In genomic region chr2:216619411-216620393, GRCh38 we compare ENCODE assay signal across 10 cellular contexts. TPM values are rescaled to one million over a fixed set of nuclear protein-coding genes. Genes with fewer than 3 reads are reported as not detected.
A peak's percentile ranks its signal among the peaks of the same experiment; 100 is the strongest.
DNase-seq lines count a peak whose midpoint lies in the region; ATAC-seq, FAIRE-seq and TF ChIP-seq lines count a peak whose summit lies in the region.
"Had no signal": no experiment of that assay in that cellular context is flagged by ENCODE, and none has a peak within 500 bp of the region (broad histone marks: within the 10 kb centered on the region; RNA-seq: fewer than 3 reads in every experiment).

No MANE protein-coding gene starts in this region.

- H3K27me3 Mint-ChIP-seq in activated CD4-positive, alpha-beta T cell treated with anti-CD3 and anti-CD28 coated beads, Interleukin-2, amount 10 ng/mL, durations not matched to agents 24 days and 14 days: peaks cover 9% of the 10 kb centered on the region
- no peaks in the 10 kb centered on the region for H3K27me3 Mint-ChIP-seq in chondrocyte (ENCODE audit: low read depth)

- ATAC-seq in body of pancreas: no peak
- ATAC-seq in Right ventricle myocardium superior (ENCODE audit: poor library complexity): no peak
- ATAC-seq: HCT116 had no signal

- H3K36me3 Mint-ChIP-seq in activated CD4-positive, alpha-beta T cell treated with anti-CD3 and anti-CD28 coated beads, Interleukin-2, amount 10 ng/mL, durations not matched to agents 24 days and 14 days (ENCODE audit: low read depth): no peaks in the 10 kb centered on the region
- no peaks in the 10 kb centered on the region for H3K36me3 Mint-ChIP-seq in chondrocyte (ENCODE audit: low read depth)

- H3K27ac ChIP-seq in body of pancreas (peak overlapping the region in 2 of 4 donors; percentile 7 to 36), small intestine (ENCODE audit: low read depth in 1 of 2, low read length in 1 of 2) (no peak overlapping the region)

- intact Hi-C loops in activated CD4-positive, alpha-beta T cell treated with anti-CD3 and anti-CD28 coated beads, Interleukin-2, amount 10 ng/mL, durations not matched to agents 24 days and 14 days (cut with micrococcal nuclease): no loop called here
- intact Hi-C loops in body of pancreas (cut with DNase I) (no loop called here), Right ventricle myocardium superior (cut with DNase I) (no loop called here)

- no peak for TF ChIP-seq POLR2A in body of pancreas (IDR thresholded peaks at IDR 0.05)

- no peaks in the 10 kb centered on the region for H3K27me3 ChIP-seq in body of pancreas
- H3K27me3 ChIP-seq in small intestine (ENCODE audit: control insufficient read depth in 2 of 2, insufficient read depth in 2 of 2, low read length in 2 of 2): no peaks in the 10 kb centered on the region

- 56 to 67% methylated on average over 12 of the region's 12 CpGs for WGBS in body of pancreas, 2 donors
- WGBS in small intestine, 3 donors: 56 to 61% (median 57%) methylated on average over 12 of the region's 12 CpGs

- no peak for FAIRE-seq in small intestine (lab: Jason Lieb, UNC)
- FAIRE-seq: endothelial cell of umbilical vein had no signal

- no peaks in the 10 kb centered on the region for H3K36me3 ChIP-seq in body of pancreas (replicated peaks in 1 of 2; ENCODE audit: insufficient read depth in 1 of 2, low read depth in 2 of 2)
- no peaks in the 10 kb centered on the region for H3K36me3 ChIP-seq in small intestine (ENCODE audit: control insufficient read depth in 2 of 2, insufficient read depth in 2 of 2, low read length in 2 of 2)

- H3K4me1 Mint-ChIP-seq in activated CD4-positive, alpha-beta T cell treated with anti-CD3 and anti-CD28 coated beads, Interleukin-2, amount 10 ng/mL, durations not matched to agents 24 days and 14 days: peaks cover 15% of the 10 kb centered on the region
- peaks cover 27% of the 10 kb centered on the region for H3K4me1 Mint-ChIP-seq in chondrocyte (ENCODE audit: low read depth)

- H3K4me3 ChIP-seq in skeletal muscle cell (ENCODE audit: low read depth, low read length): no peak overlapping the region
- no peak overlapping the region for H3K4me3 ChIP-seq in body of pancreas
- H3K4me3 ChIP-seq in small intestine (ENCODE audit: low read depth in 1 of 2, low read length in 2 of 2): no peak overlapping the region

- peak overlapping the region; percentile 36 for H3K4me3 Mint-ChIP-seq in activated CD4-positive, alpha-beta T cell treated with anti-CD3 and anti-CD28 coated beads, Interleukin-2, amount 10 ng/mL, durations not matched to agents 24 days and 14 days
- H3K4me3 Mint-ChIP-seq in chondrocyte (ENCODE audit: unreplicated experiment): no peak overlapping the region

- H3K27ac Mint-ChIP-seq in activated CD4-positive, alpha-beta T cell treated with anti-CD3 and anti-CD28 coated beads, Interleukin-2, amount 10 ng/mL, durations not matched to agents 24 days and 14 days: peak overlapping the region; percentile 86
- peak overlapping the region; percentile 95 for H3K27ac Mint-ChIP-seq in chondrocyte (ENCODE audit: unreplicated experiment)

- peak; percentile 65 for DNase-seq in activated CD4-positive, alpha-beta T cell treated with anti-CD3 and anti-CD28 coated beads, Interleukin-2, amount 10 ng/mL, durations not matched to agents 24 days and 14 days
- no peak for DNase-seq in activated CD4-positive, alpha-beta T cell treated with anti-CD3 and anti-CD28 coated beads for 4 hours
- DNase-seq in NCI-H748 treated with DMSO at 0.1 percent for 48 hours (lab: John Stamatoyannopoulos, UW) (peak; percentile 57), chondrocyte (ENCODE audit: low spot score) (no peak), skeletal muscle cell (ENCODE audit: low read depth) (peak; percentile 72), body of pancreas (no peak), Right ventricle myocardium superior (no peak), small intestine (no peak)

- H3K9me3 Mint-ChIP-seq in activated CD4-positive, alpha-beta T cell treated with anti-CD3 and anti-CD28 coated beads, Interleukin-2, amount 10 ng/mL, durations not matched to agents 24 days and 14 days: no peaks in the 10 kb centered on the region
- H3K9me3 Mint-ChIP-seq in chondrocyte (ENCODE audit: low read depth): peaks cover 3% of the 10 kb centered on the region

- H3K9me3 ChIP-seq in body of pancreas (no peaks in the 10 kb centered on the region), small intestine (ENCODE audit: control insufficient read depth, low read depth) (no peaks in the 10 kb centered on the region)

- H3K4me1 ChIP-seq in body of pancreas: peaks cover 28% of the 10 kb centered on the region
- H3K4me1 ChIP-seq in small intestine (ENCODE audit: control insufficient read depth in 2 of 2, insufficient read depth in 1 of 2, low read depth in 1 of 2, low read length in 1 of 2): no peaks in the 10 kb centered on the region

- TF ChIP-seq CTCF in chondrocyte (IDR thresholded peaks at IDR 0.05) (no peak), body of pancreas (IDR thresholded peaks at IDR 0.05) (no peak)

RNA-seq across cellular contexts. Expression of gene IGFBP2, which starts 13.5 kb away (rescaled TPM):
- total RNA-seq in activated CD4-positive, alpha-beta T cell treated with anti-CD3 and anti-CD28 coated beads, Interleukin-2, amount 10 ng/mL, durations not matched to agents 24 days and 14 days: 33.5 and 42.4 TPM in 2 replicates
- 1,045 to 1,857 TPM (median 1,848 TPM) in 3 replicates for total RNA-seq in chondrocyte
- 100 to 1,000 TPM; 129 to 170 TPM for total RNA-seq in body of pancreas
- 51.1 TPM for total RNA-seq in Right ventricle myocardium superior
- 10 to 100 TPM in 2 of 3 donors, 1 to 10 TPM in 1; 9.8 to 98.7 (median 14.1) TPM for polyA plus RNA-seq in small intestine

Comparison
In these comparisons a context has a peak if more than half of its experiments do, and no peak if none do; other contexts are left out.
1. DNase-seq: peak in activated CD4-positive, alpha-beta T cell treated with anti-CD3 and anti-CD28 coated beads, Interleukin-2, amount 10 ng/mL, durations not matched to agents 24 days and 14 days (single experiment), NCI-H748 treated with DMSO at 0.1 percent for 48 hours (single experiment) and skeletal muscle cell (single experiment); none in activated CD4-positive, alpha-beta T cell treated with anti-CD3 and anti-CD28 coated beads for 4 hours (0 of 2), chondrocyte (single experiment), body of pancreas (0 of 4), Right ventricle myocardium superior (single experiment) and small intestine (single experiment).